ENCODE assay signal across 15 cellular contexts in genomic region chr6:3617681-3618299, GRCh38.
"Had no signal": no experiment of that assay in that cellular context is flagged by ENCODE, and none has a peak within 500 bp of the region (broad histone marks: within the 10 kb centered on the region; RNA-seq: fewer than 3 reads in every experiment).

No MANE protein-coding gene starts in this region.

- H3K27ac ChIP-seq: ovary, sigmoid colon, tibial artery had no signal

- H3K4me3 ChIP-seq: ovary, sigmoid colon, tibial artery had no signal

- H3K27me3 ChIP-seq: ovary, sigmoid colon, tibial artery had no signal

- H3K9me3 ChIP-seq: ovary, sigmoid colon, tibial artery had no signal

- H3K36me3 ChIP-seq: ovary, sigmoid colon, tibial artery had no signal

- DNase-seq: activated CD4-positive, alpha-beta memory T cell treated with anti-CD3 and anti-CD28 coated beads, Interleukin-2, amount 10 ng/mL, durations not matched to agents 7 days and 5 days; activated CD4-positive, alpha-beta T cell treated with anti-CD3 and anti-CD28 coated beads for 4 hours; activated naive CD4-positive, alpha-beta T cell; activated naive CD8-positive, alpha-beta T cell treated with anti-CD3 and anti-CD28 coated beads, Interleukin-2, amount 10 ng/mL, durations not matched to agents 7 days and 5 days; activated T-cell treated with anti-CD3 and anti-CD28 coated beads for 4 hours; cerebellar nuclear complex; effector memory CD4-positive, alpha-beta T cell; foreskin melanocyte; nephron progenitor cell; ovary; sigmoid colon; stimulated activated CD4-positive, alpha-beta T cell treated with anti-CD3 and anti-CD28 coated beads, Interleukin-12 subunit alpha, Interleukin-12 subunit beta, amount 100 ng/mL, for 4 hours; stimulated activated naive CD4-positive, alpha-beta T cell; T-helper 2 cell; tibial artery had no signal

- H3K4me1 ChIP-seq: tibial artery had no signal
